ENCODE assay signal across 14 cellular contexts in the genomic region with DNA sequence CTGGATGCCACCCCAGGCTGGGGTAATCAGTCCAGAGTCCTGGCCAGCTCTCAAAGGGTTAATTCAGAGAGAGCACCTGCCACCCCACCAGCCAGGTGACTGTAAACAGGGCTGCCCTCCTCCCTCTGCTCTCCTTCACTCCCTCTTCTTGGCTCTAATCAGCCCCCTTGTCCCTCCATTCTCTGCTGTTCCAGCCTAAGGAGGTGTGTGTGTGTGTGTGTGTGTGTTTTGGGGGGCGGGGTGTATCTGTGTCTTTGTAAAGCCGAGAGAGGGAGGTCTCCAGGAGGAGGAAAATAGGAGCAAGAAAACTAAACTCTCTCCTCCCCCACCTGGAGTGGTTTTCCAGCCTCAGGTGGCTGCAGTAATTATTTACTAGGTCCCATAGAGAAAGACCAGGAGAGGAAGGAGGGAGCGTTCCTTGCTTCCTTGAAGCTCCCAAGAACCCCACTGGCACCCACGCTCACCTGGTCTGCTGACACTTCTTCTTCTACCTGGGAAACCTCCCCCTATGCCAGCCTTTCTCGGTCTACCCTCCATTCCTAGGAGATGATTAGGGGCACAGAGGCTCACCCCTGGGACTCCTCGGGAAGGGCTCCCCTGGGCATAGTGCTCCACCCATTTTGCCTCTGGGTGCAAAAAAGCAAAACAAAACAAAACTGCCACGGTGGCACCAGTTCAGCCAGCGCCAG. TPM values are rescaled to one million over a fixed set of nuclear protein-coding genes. Genes with fewer than 3 reads are reported as not detected.
DNase-seq lines count a peak whose midpoint lies in the region; ATAC-seq, FAIRE-seq and TF ChIP-seq lines count a peak whose summit lies in the region.
"Had no signal": no experiment of that assay in that cellular context is flagged by ENCODE, and none has a peak within 500 bp of the region (broad histone marks: within the 10 kb centered on the region; RNA-seq: fewer than 3 reads in every experiment).

No MANE protein-coding gene starts in this region.

- H3K79me2 ChIP-seq in SU-DHL-6 (ENCODE audit: insufficient read depth, low read length), result no peaks in the 10 kb centered on the region

- H3K4me1 ChIP-seq in pancreas (peaks cover 28 to 34% (median 31%) of the 10 kb centered on the region in 3 donors), vagina (no peaks in the 10 kb centered on the region)

- peak; percentile 9 to 47 (median 32) for ATAC-seq in pancreas

- no peaks in the 10 kb centered on the region for H3K9me2 ChIP-seq in SU-DHL-6 (replicated peaks; ENCODE audit: insufficient read depth, low read length)

- H3K9ac ChIP-seq in SU-DHL-6 (ENCODE audit: low read length), result peak overlapping the region; percentile 2; the same call in 1 of the 2 replicates

- TF ChIP-seq CTCF in SU-DHL-6 (IDR thresholded peaks at IDR 0.05; ENCODE audit: insufficient read depth, low read length, poor library complexity, severe bottlenecking) (no peak), pancreas (IDR thresholded peaks at IDR 0.05) (no peak), vagina (IDR thresholded peaks at IDR 0.05) (no peak)

- TF ChIP-seq POLR2A in vagina (IDR thresholded peaks at IDR 0.05), result no peak

- DNase-seq in NCI-H1417 (lab: John Stamatoyannopoulos, UW), result peak; percentile 45 to 70 (median 58)
- no peak for DNase-seq in NCI-H1417 treated with DMSO at 0.1 percent for 48 hours (lab: John Stamatoyannopoulos, UW)
- DNase-seq in pancreas, result peak in 4 of 6 donors; percentile 28 to 57 (median 41)
- no peak for DNase-seq in vagina (ENCODE audit: extremely low spot score in 2 of 2)
- no peak for DNase-seq in GM19239 (ENCODE audit: insufficient read length, low spot score)
- DNase-seq: activated CD8-positive, alpha-beta memory T cell treated with anti-CD3 and anti-CD28 coated beads, Interleukin-2, amount 10 ng/mL, durations not matched to agents 7 days and 5 days; erythroblast; HFFc6; islet precursor cell; NCI-H524 treated with DMSO at 0.1 percent for 48 hours; retina; T-helper 1 cell had no signal

- no peak overlapping the region for H3K4me3 ChIP-seq in SU-DHL-6 (ENCODE audit: insufficient read depth, low read length, poor library complexity, severe bottlenecking)
- H3K4me3 ChIP-seq in pancreas, result peak overlapping the region in 1 of 4 donors; percentile 11
- H3K4me3 ChIP-seq in vagina, result no peak overlapping the region

- no peaks in the 10 kb centered on the region for H4K20me1 ChIP-seq in SU-DHL-6 (ENCODE audit: low read depth, low read length)

- FAIRE-seq in pancreas (lab: Jason Lieb, UNC), result no peak
- no peak for FAIRE-seq in GM19239 (lab: Jason Lieb, UNC)

- H3K4me2 ChIP-seq in SU-DHL-6 (ENCODE audit: low read depth, low read length, poor library complexity, severe bottlenecking), result no peak overlapping the region

- no peaks in the 10 kb centered on the region for H3K27me3 ChIP-seq in SU-DHL-6 (ENCODE audit: low read length)
- H3K27me3 ChIP-seq in pancreas, result no peaks in the 10 kb centered on the region
- no peaks in the 10 kb centered on the region for H3K27me3 ChIP-seq in vagina

- WGBS in pancreas, 2 donors, result 8 to 9% methylated on average over 8 of the region's 8 CpGs

- no peak overlapping the region for H2AFZ ChIP-seq in SU-DHL-6 (ENCODE audit: low read depth, low read length, severe bottlenecking)

- intact Hi-C loops in pancreas (cut with DNase I), result no loop called here
- intact Hi-C loops in vagina (cut with DNase I), result no loop called here

- no peaks in the 10 kb centered on the region for H3F3A ChIP-seq in SU-DHL-6 (ENCODE audit: insufficient read depth)

- H3K27ac ChIP-seq in SU-DHL-6 (ENCODE audit: low read depth, low read length) (no peak overlapping the region), pancreas (peak overlapping the region; percentile 77 to 88 (median 84)), vagina (no peak overlapping the region)
- H3K27ac ChIP-seq: 22Rv1 had no signal

- H3K9me3 ChIP-seq in SU-DHL-6 (ENCODE audit: insufficient read depth, low read length) (no peaks in the 10 kb centered on the region), pancreas (no peaks in the 10 kb centered on the region), vagina (no peaks in the 10 kb centered on the region)

- H3K36me3 ChIP-seq in SU-DHL-6 (ENCODE audit: low read length) (no peaks in the 10 kb centered on the region), pancreas (no peaks in the 10 kb centered on the region), vagina (no peaks in the 10 kb centered on the region)

RNA-seq across cellular contexts. Expression of a gene that starts 12.8 kb away (rescaled TPM):
- total RNA-seq in pancreas (under 1 TPM; 0.19 to 0.59 (median 0.33) TPM), vagina (2.7 TPM)
- 1 to 10 TPM; 1.2 to 4.1 TPM for polyA plus RNA-seq in pancreas

RNA-seq across cellular contexts. Expression of a gene that starts 13.3 kb away (rescaled TPM):
- total RNA-seq in pancreas (100 to 1,000 TPM in 4 of 6 donors, 10 to 100 TPM in 2; 91.8 to 119 (median 102) TPM), vagina (117 TPM)
- 100 to 1,000 TPM; 182 to 238 TPM for polyA plus RNA-seq in pancreas

RNA-seq across cellular contexts. Expression of a gene that starts 21.3 kb away (rescaled TPM):
- total RNA-seq in pancreas (10 to 100 TPM in 5 of 6 donors, 1 to 10 TPM in 1; 9.9 to 31.1 (median 14.6) TPM), vagina (27.3 TPM)
- polyA plus RNA-seq in pancreas, result 10 to 100 TPM; 69.1 to 78.6 TPM

RNA-seq across cellular contexts. Expression of a gene that starts 22.1 kb away (rescaled TPM):
- total RNA-seq in pancreas, result 10 to 100 TPM; 10.7 to 18.4 (median 15.7) TPM
- 10 to 100 TPM; 34.3 to 36.8 TPM for polyA plus RNA-seq in pancreas
- total RNA-seq in vagina, result 29.5 TPM

RNA-seq across cellular contexts. Expression of a gene that starts 46.1 kb away (rescaled TPM):
- total RNA-seq in pancreas (10 to 100 TPM; 39.4 to 46.5 (median 42.3) TPM), vagina (114 TPM)
- 100 to 1,000 TPM; 211 to 227 TPM for polyA plus RNA-seq in pancreas

Comparison
In these comparisons a context has a peak if more than half of its experiments do, and no peak if none do; other contexts are left out.
1. DNase-seq: peak in NCI-H1417 (3 of 3) and pancreas (4 of 6); none in NCI-H1417 treated with DMSO at 0.1 percent for 48 hours (single experiment), vagina (0 of 2) and GM19239 (single experiment).
2. H3K27ac ChIP-seq: peak in pancreas (4 of 4); none in SU-DHL-6 (single experiment) and vagina (single experiment).